In genomic region chr3:151926956-151927355, GRCh38 we compare ENCODE assay signal across 14 cellular contexts. TPM values are rescaled to one million over a fixed set of nuclear protein-coding genes. Genes with fewer than 3 reads are reported as not detected.
A peak's percentile ranks its signal among the peaks of the same experiment; 100 is the strongest.
DNase-seq lines count a peak whose midpoint lies in the region; ATAC-seq and TF ChIP-seq lines count a peak whose summit lies in the region.
"Had no signal": no experiment of that assay in that cellular context is flagged by ENCODE, and none has a peak within 500 bp of the region (broad histone marks: within the 10 kb centered on the region; RNA-seq: fewer than 3 reads in every experiment).

No MANE protein-coding gene starts in this region.

- TF ChIP-seq POLR2A in uterus (IDR thresholded peaks at IDR 0.05) = no peak

- no peak for ATAC-seq in left colon
- ATAC-seq in GM18519 (IDR thresholded peaks at IDR 0.05; ENCODE audit: low FRiP score, unreplicated experiment) = no peak
- ATAC-seq: right cardiac atrium, WTC11 had no signal

- TF ChIP-seq CTCF in HFF-Myc (IDR thresholded peaks at IDR 0.05; ENCODE audit: low read depth, low read length, missing control alignments) (no peak), uterus (IDR thresholded peaks at IDR 0.05) (no peak)

- no peaks in the 10 kb centered on the region for H3K9me3 ChIP-seq in uterus
- H3K9me3 ChIP-seq: testis had no signal

- peak overlapping the region; percentile 64 to 75 for H3K27ac ChIP-seq in uterus
- H3K27ac ChIP-seq: testis had no signal

- H3K4me3 ChIP-seq in HFF-Myc (replicated peaks; ENCODE audit: low read depth, low read length) (no peak overlapping the region), uterus (no peak overlapping the region)

- DNase-seq in HFF-Myc (ENCODE audit: extremely low read depth, low read depth) = peak; percentile 89
- peak; percentile 26 for DNase-seq in amniotic stem cell (lab: John Stamatoyannopoulos, UW)
- peak; percentile 76 for DNase-seq in fibroblast of the conjunctiva (ENCODE audit: low read depth)
- DNase-seq in uterus = no peak
- no peak for DNase-seq in iPS-NIHi7 (ENCODE audit: extremely low spot score)
- no peak for DNase-seq in T-helper 9 cell
- DNase-seq in left colon = no peak
- DNase-seq: MM.1S, NCI-H345, right cardiac atrium, RPMI8226, testis had no signal

- intact Hi-C loops in uterus (cut with DNase I; ENCODE audit: low total_unique reads) (no loop called here), left colon (cut with DNase I, micrococcal nuclease) (no loop called here)

- no peaks in the 10 kb centered on the region for H3K4me1 ChIP-seq in uterus
- H3K4me1 ChIP-seq: testis had no signal

- H3K27me3 ChIP-seq in uterus = no peaks in the 10 kb centered on the region
- H3K27me3 ChIP-seq: testis had no signal

- H3K36me3 ChIP-seq in uterus = no peaks in the 10 kb centered on the region

RNA-seq across cellular contexts. Expression of gene SUCNR1, which starts 53.5 kb away (rescaled TPM):
- total RNA-seq in uterus (under 1 TPM in 2 of 4 donors, not detected in 2; 0.21 to 0.59 TPM), left colon (under 1 TPM; 0.15 to 0.47 TPM)
- total RNA-seq: WTC11 had no signal

Comparison
In these comparisons a context has a peak if more than half of its experiments do, and no peak if none do; other contexts are left out.
1. DNase-seq: peak in HFF-Myc (single experiment), amniotic stem cell (single experiment) and fibroblast of the conjunctiva (single experiment); none in uterus (0 of 2), iPS-NIHi7 (single experiment), T-helper 9 cell (single experiment) and left colon (0 of 2).